Comparison of ENCODE assay signal across 15 cellular contexts in genomic region chr5:178674334-178674733, GRCh38.
"Had no signal": no experiment of that assay in that cellular context is flagged by ENCODE, and none has a peak within 500 bp of the region (broad histone marks: within the 10 kb centered on the region; RNA-seq: fewer than 3 reads in every experiment).

No MANE protein-coding gene starts in this region.

- H3K4me1 ChIP-seq: gastroesophageal sphincter had no signal

- H3K4me3 ChIP-seq: gastroesophageal sphincter, hepatocyte, left lung, thoracic aorta had no signal

- H3K36me3 ChIP-seq: gastroesophageal sphincter, left lung, thoracic aorta had no signal

- H3K9me3 ChIP-seq: gastroesophageal sphincter, left lung, thoracic aorta had no signal

- H3K27me3 ChIP-seq: hepatocyte had no signal

- ATAC-seq: activated CD8-positive, alpha-beta memory T cell treated with anti-CD3 and anti-CD28 coated beads, Interleukin-2, amount 10 ng/mL, durations not matched to agents 7 days and 5 days; gastroesophageal sphincter; left lung; naive thymus-derived CD8-positive, alpha-beta T cell; stimulated activated effector memory CD8-positive, alpha-beta T cell treated with anti-CD3 and anti-CD28 coated beads, Interleukin-12 subunit alpha, Interleukin-12 subunit beta, amount 100 ng/mL, for 72 hours had no signal

- DNase-seq: activated CD4-positive, alpha-beta T cell treated with anti-CD3 and anti-CD28 coated beads, Interleukin-2, amount 50 U/mL, for 48 hours; activated CD4-positive, CD25-positive, alpha-beta regulatory T cell treated with anti-CD3 and anti-CD28 coated beads, Interleukin-2, amount 50 U/mL, for 72 hours; activated CD8-positive, alpha-beta memory T cell treated with anti-CD3 and anti-CD28 coated beads, Interleukin-2, amount 10 ng/mL, durations not matched to agents 7 days and 5 days; activated T-cell treated with anti-CD3 and anti-CD28 coated beads, Interleukin-2, amount 50 U/mL, for 1 hour; amniotic stem cell; cerebellar nuclear complex; kidney; naive thymus-derived CD8-positive, alpha-beta T cell; retina had no signal

- H3K27ac ChIP-seq: epithelial cell of prostate, gastroesophageal sphincter, hepatocyte, left lung, thoracic aorta had no signal
